Comparison of ENCODE assay signal across 35 cellular contexts in genomic region chr2:129646107-129646506, GRCh38.
"Had no signal": no experiment of that assay in that cellular context is flagged by ENCODE, and none has a peak within 500 bp of the region (broad histone marks: within the 10 kb centered on the region; RNA-seq: fewer than 3 reads in every experiment).

No MANE protein-coding gene starts in this region.

- H3K27me3 ChIP-seq: MG63 had no signal

- H3K9me3 ChIP-seq: MG63 had no signal

- H3K36me3 ChIP-seq: MG63 had no signal

- H3K4me3 ChIP-seq: MG63 had no signal

- DNase-seq: Karpas-422, Kasumi-1, MG63, MM.1S, MV-4-11, NCI-H1048, NCI-H1092, NCI-H1092 treated with DMSO at 0.1 percent for 48 hours, NCI-H1105, NCI-H1105 treated with DMSO at 0.1 percent for 48 hours, NCI-H1417, NCI-H1417 treated with DMSO at 0.1 percent for 48 hours, NCI-H1436, NCI-H1436 treated with DMSO at 0.1 percent for 48 hours, NCI-H146, NCI-H1694, NCI-H1694 treated with DMSO at 0.1 percent for 48 hours, NCI-H187, NCI-H187 treated with DMSO at 0.1 percent for 48 hours, NCI-H1930, NCI-H2029, NCI-H2029 treated with DMSO at 0.1 percent for 48 hours, NCI-H2081, NCI-H2081 treated with DMSO at 0.1 percent for 48 hours, NCI-H2107, NCI-H2171, NCI-H2171 treated with DMSO at 0.1 percent for 48 hours, NCI-H226, NCI-H345, NCI-H446, NCI-H446 treated with DMSO at 0.1 percent for 48 hours, NCI-H510A, NCI-H510A treated with DMSO at 0.1 percent for 48 hours, NCI-H524, NCI-H524 treated with DMSO at 0.1 percent for 48 hours had no signal
